Comparison of ENCODE assay signal across 9 cellular contexts in genomic region chr2:103219398-103219797, GRCh38.
"Had no signal": no experiment of that assay in that cellular context is flagged by ENCODE, and none has a peak within 500 bp of the region (broad histone marks: within the 10 kb centered on the region; RNA-seq: fewer than 3 reads in every experiment).

No MANE protein-coding gene starts in this region.

- H3K27ac Mint-ChIP-seq: GM23338, H9, HFFc6 had no signal

- ATAC-seq: GM23338, HCT116 had no signal

- FAIRE-seq: H54 had no signal

- H3K36me3 ChIP-seq: HAP-1 had no signal

- H3K4me1 ChIP-seq: HAP-1 had no signal

- H3K4me3 ChIP-seq: GM23248, GM23338, HAP-1 had no signal

- DNase-seq: GM23248, GOT3, H9, HCEC 1CT, HFFc6 had no signal

- H3K9me3 ChIP-seq: HAP-1 had no signal

- H3K9me3 Mint-ChIP-seq: GM23338 had no signal

- H3K4me2 ChIP-seq: GM23338 had no signal

- H3K4me3 Mint-ChIP-seq: GM23338, H9, HFFc6 had no signal

- H2AFZ ChIP-seq: GM23248, GM23338 had no signal

- H3K9ac ChIP-seq: GM23248 had no signal

- H3K27ac ChIP-seq: GM23248 had no signal
